In the genomic region with DNA sequence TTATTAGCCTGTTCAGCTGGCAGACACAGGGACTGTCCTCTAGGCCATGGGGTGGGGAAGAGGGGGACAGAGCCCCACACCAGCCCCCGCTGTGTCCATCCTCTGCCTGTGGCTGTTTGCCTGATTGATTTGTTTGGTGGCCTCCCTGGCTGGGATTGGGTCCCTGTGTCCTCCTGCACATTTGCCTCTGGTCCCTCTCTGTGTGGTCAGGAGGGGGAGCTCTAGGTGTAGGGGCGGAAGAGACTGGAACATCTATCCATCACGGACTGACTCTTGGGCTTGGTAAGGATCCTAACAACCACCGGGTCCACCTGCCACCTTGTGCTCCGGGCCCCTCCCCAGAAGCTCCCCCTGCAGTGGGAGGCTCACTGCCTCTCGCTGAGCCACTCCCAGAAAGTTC, we compare ENCODE assay signal across 9 cellular contexts. TPM values are rescaled to one million over a fixed set of nuclear protein-coding genes. Genes with fewer than 3 reads are reported as not detected.
A peak's percentile ranks its signal among the peaks of the same experiment; 100 is the strongest.
DNase-seq lines count a peak whose midpoint lies in the region; ATAC-seq, FAIRE-seq and TF ChIP-seq lines count a peak whose summit lies in the region.
"Had no signal": no experiment of that assay in that cellular context is flagged by ENCODE, and none has a peak within 500 bp of the region (broad histone marks: within the 10 kb centered on the region; RNA-seq: fewer than 3 reads in every experiment).

No MANE protein-coding gene starts in this region.

- H3K27me3 Mint-ChIP-seq in CD4-positive, alpha-beta memory T cell = no peaks in the 10 kb centered on the region
- H3K27me3 Mint-ChIP-seq in GM23338 (ENCODE audit: insufficient read depth, low read depth, poor library complexity) = peaks cover 57% of the 10 kb centered on the region
- no peaks in the 10 kb centered on the region for H3K27me3 Mint-ChIP-seq in activated CD4-positive, alpha-beta memory T cell treated with anti-CD3 and anti-CD28 coated beads for 36 hours

- no peaks in the 10 kb centered on the region for H3K9me1 ChIP-seq in keratinocyte (ENCODE audit: control insufficient read depth, extremely low read depth, insufficient read depth, low read length)

- no peak overlapping the region for H2AFZ ChIP-seq in GM23338
- H2AFZ ChIP-seq in keratinocyte (ENCODE audit: control insufficient read depth, low read length) = no peak overlapping the region

- TF ChIP-seq CTCF in GM23338 (conservative IDR thresholded peaks at IDR 0.05; ENCODE audit: low read depth in 2 of 2) (peak; percentile 59 to 86), RWPE2 (IDR thresholded peaks at IDR 0.05; ENCODE audit: poor library complexity, severe bottlenecking) (peak; percentile 60), keratinocyte (optimal IDR thresholded peaks at IDR 0.05 in 1 of 3, IDR thresholded peaks at IDR 0.05 in 1 of 3, conservative IDR thresholded peaks at IDR 0.05 in 1 of 3; ENCODE audit: extremely low read depth in 1 of 3, insufficient read depth in 2 of 3, low read length in 3 of 3) (peak; percentile 47 to 88 (median 69))

- no peaks in the 10 kb centered on the region for H3K9me2 ChIP-seq in GM23338 (ENCODE audit: insufficient read depth)

- peaks cover 3 to 27% (median 21%) of the 10 kb centered on the region in 4 donors for H3K4me1 Mint-ChIP-seq in CD4-positive, alpha-beta memory T cell
- H3K4me1 Mint-ChIP-seq in GM23338 = peaks cover 29% of the 10 kb centered on the region
- peaks cover 8% of the 10 kb centered on the region for H3K4me1 Mint-ChIP-seq in activated CD4-positive, alpha-beta memory T cell treated with anti-CD3 and anti-CD28 coated beads for 36 hours (ENCODE audit: low read depth)

- intact Hi-C loops in CD4-positive, alpha-beta memory T cell (cut with micrococcal nuclease) = loop anchor here (5.0 kb wide), 1 partner anchor 41 kb away; a partner anchor contains a TSS
- intact Hi-C loops in activated CD4-positive, alpha-beta memory T cell treated with anti-CD3 and anti-CD28 coated beads for 36 hours (cut with micrococcal nuclease) = no loop called here

- CTCF ChIA-PET in CD4-positive, alpha-beta memory T cell (lab: Charles Lee; ENCODE audit: partially characterized antibody) = interaction anchor here (0.7 to 3.2 kb wide), 6 partner anchors 9 to 55 kb away, joined by 3 to 14 read pairs (median 4); no protein-coding TSS in a partner anchor
- CTCF ChIA-PET in activated CD4-positive, alpha-beta memory T cell treated with anti-CD3 and anti-CD28 coated beads for 36 hours (lab: Charles Lee) = interaction anchor here (0.7 to 2.1 kb wide), 4 partner anchors 10 to 116 kb away, joined by 3 to 13 read pairs (median 5); no protein-coding TSS in a partner anchor

- H3K27me3 ChIP-seq in CD4-positive, alpha-beta memory T cell (ENCODE audit: insufficient read depth, low read length) = no peaks in the 10 kb centered on the region
- H3K27me3 ChIP-seq in GM23338 (ENCODE audit: insufficient read depth) (peaks cover 56% of the 10 kb centered on the region), RWPE2 (ENCODE audit: insufficient read depth, poor library complexity, severe bottlenecking) (no peaks in the 10 kb centered on the region), keratinocyte (ENCODE audit: control insufficient read depth, extremely low read depth, insufficient read depth, low read length) (peaks cover 51% of the 10 kb centered on the region)

- peak overlapping the region in 5 of 7 donors; percentile 50 to 92 (median 71) for H3K27ac Mint-ChIP-seq in CD4-positive, alpha-beta memory T cell
- H3K27ac Mint-ChIP-seq in GM23338 = no peak overlapping the region
- no peak overlapping the region for H3K27ac Mint-ChIP-seq in activated CD4-positive, alpha-beta memory T cell treated with anti-CD3 and anti-CD28 coated beads for 36 hours

- H3K79me2 ChIP-seq in GM23338 (replicated peaks; ENCODE audit: insufficient read depth) (no peaks in the 10 kb centered on the region), keratinocyte (ENCODE audit: control insufficient read depth, insufficient read depth, low read length) (no peaks in the 10 kb centered on the region)

- no peaks in the 10 kb centered on the region for H3K9me3 ChIP-seq in CD4-positive, alpha-beta memory T cell (ENCODE audit: control insufficient read depth in 1 of 2, low read length in 2 of 2)
- H3K9me3 ChIP-seq in RWPE2 (ENCODE audit: severe bottlenecking) (no peaks in the 10 kb centered on the region), keratinocyte (ENCODE audit: control insufficient read depth, low read depth, low read length) (no peaks in the 10 kb centered on the region)

- H3K9me3 Mint-ChIP-seq in CD4-positive, alpha-beta memory T cell = no peaks in the 10 kb centered on the region
- no peaks in the 10 kb centered on the region for H3K9me3 Mint-ChIP-seq in GM23338
- no peaks in the 10 kb centered on the region for H3K9me3 Mint-ChIP-seq in activated CD4-positive, alpha-beta memory T cell treated with anti-CD3 and anti-CD28 coated beads for 36 hours

- H3K4me1 ChIP-seq in CD4-positive, alpha-beta memory T cell (ENCODE audit: insufficient read depth, low read length) = peaks cover 10% of the 10 kb centered on the region
- H3K4me1 ChIP-seq in GM23338 (ENCODE audit: insufficient read depth) (peaks cover 18% of the 10 kb centered on the region), RWPE2 (ENCODE audit: insufficient read depth, poor library complexity, severe bottlenecking) (no peaks in the 10 kb centered on the region), keratinocyte (ENCODE audit: control insufficient read depth, extremely low read depth, insufficient read depth, low read length) (peaks cover 5% of the 10 kb centered on the region)

- H3K36me3 ChIP-seq in CD4-positive, alpha-beta memory T cell (ENCODE audit: insufficient read depth, low read length) = no peaks in the 10 kb centered on the region
- H3K36me3 ChIP-seq in GM23338 (ENCODE audit: insufficient read depth) (no peaks in the 10 kb centered on the region), RWPE2 (ENCODE audit: low read depth) (no peaks in the 10 kb centered on the region), keratinocyte (ENCODE audit: control insufficient read depth in 2 of 2, extremely low read depth in 1 of 2, insufficient read depth in 2 of 2, low read length in 2 of 2) (no peaks in the 10 kb centered on the region)

- dilution Hi-C loops in keratinocyte (cut with MboI; ENCODE audit: extremely low pct_ligation_motif_present, low sequenced_read_pairs) = no loop called here

- no peak overlapping the region for H3K4me3 Mint-ChIP-seq in CD4-positive, alpha-beta memory T cell
- peak overlapping the region; percentile 49; the same call in 2 of the 3 replicates for H3K4me3 Mint-ChIP-seq in GM23338
- no peak overlapping the region for H3K4me3 Mint-ChIP-seq in activated CD4-positive, alpha-beta memory T cell treated with anti-CD3 and anti-CD28 coated beads for 36 hours

- no peaks in the 10 kb centered on the region; the same call in 1 of the 2 replicates for H3F3A ChIP-seq in GM23338 (replicated peaks; ENCODE audit: low read depth)

- no peak for DNase-seq in CD4-positive, alpha-beta memory T cell
- DNase-seq in GM23338 (ENCODE audit: low spot score) (peak; percentile 70), RWPE2 (ENCODE audit: low spot score) (no peak), keratinocyte (ENCODE audit: low read depth, low spot score) (no peak), frontal cortex (ENCODE audit: low spot score in 2 of 2) (no peak)
- DNase-seq in activated CD4-positive, alpha-beta memory T cell treated with anti-CD3 and anti-CD28 coated beads for 36 hours = no peak
- DNase-seq: activated naive CD4-positive, alpha-beta T cell had no signal

- POLR2A ChIA-PET in CD4-positive, alpha-beta memory T cell (lab: Charles Lee; ENCODE audit: partially characterized antibody) = interaction anchor here (0.8 to 6.0 kb wide), 7 partner anchors 9 to 57 kb away, joined by 3 to 61 read pairs (median 5); no protein-coding TSS in a partner anchor
- POLR2A ChIA-PET in activated CD4-positive, alpha-beta memory T cell treated with anti-CD3 and anti-CD28 coated beads for 36 hours (lab: Charles Lee) = interaction anchor here (0.7 kb wide), 1 partner anchor 43 kb away, joined by 3 read pairs; no protein-coding TSS in a partner anchor

- H3K4me2 ChIP-seq in GM23338 (no peak overlapping the region), keratinocyte (ENCODE audit: control insufficient read depth, extremely low read depth, insufficient read depth, low read depth, low read length) (no peak overlapping the region)

- FAIRE-seq in keratinocyte (lab: Jason Lieb, UNC) (peak; percentile 48), frontal cortex (lab: Jason Lieb, UNC) (no peak)

- peak; percentile 33 for ATAC-seq in GM23338
- ATAC-seq in RWPE2 (ENCODE audit: low read depth) = peak; percentile 66
- ATAC-seq in HG02610 (IDR thresholded peaks at IDR 0.05; ENCODE audit: unreplicated experiment) = no peak
- ATAC-seq in HG03354 (IDR thresholded peaks at IDR 0.05; ENCODE audit: poor library complexity, severe bottlenecking, unreplicated experiment) = no peak

- H3K4me3 ChIP-seq in CD4-positive, alpha-beta memory T cell (ENCODE audit: low read length in 2 of 2) = no peak overlapping the region
- H3K4me3 ChIP-seq in GM23338 = no peak overlapping the region
- no peak overlapping the region for H3K4me3 ChIP-seq in RWPE2 (ENCODE audit: severe bottlenecking)
- no peak overlapping the region for H3K4me3 ChIP-seq in keratinocyte (ENCODE audit: control insufficient read depth in 2 of 3, extremely low read depth in 1 of 3, insufficient read depth in 2 of 3, low read depth in 1 of 3, low read length in 3 of 3)

- H3K9ac ChIP-seq in keratinocyte (ENCODE audit: control insufficient read depth, extremely low read depth, insufficient read depth, low read length) = no peak overlapping the region

- H3K27ac ChIP-seq in CD4-positive, alpha-beta memory T cell (ENCODE audit: low read depth, low read length) = no peak overlapping the region
- no peak overlapping the region for H3K27ac ChIP-seq in GM23338 (ENCODE audit: low read depth)
- H3K27ac ChIP-seq in RWPE2 (ENCODE audit: poor library complexity, severe bottlenecking) = no peak overlapping the region
- H3K27ac ChIP-seq in keratinocyte (ENCODE audit: control insufficient read depth, insufficient read depth, low read length) = no peak overlapping the region

- H3K36me3 Mint-ChIP-seq in CD4-positive, alpha-beta memory T cell = peaks cover 12 to 13% of the 10 kb centered on the region in 2 donors
- no peaks in the 10 kb centered on the region for H3K36me3 Mint-ChIP-seq in GM23338 (ENCODE audit: low read depth)
- no peaks in the 10 kb centered on the region for H3K36me3 Mint-ChIP-seq in activated CD4-positive, alpha-beta memory T cell treated with anti-CD3 and anti-CD28 coated beads for 36 hours

- H4K20me1 ChIP-seq in GM23338 (replicated peaks; ENCODE audit: insufficient read depth) (no peaks in the 10 kb centered on the region), keratinocyte (ENCODE audit: control insufficient read depth, extremely low read depth, insufficient read depth, low read length) (no peaks in the 10 kb centered on the region)

RNA-seq across cellular contexts. Expression of a gene that starts 38.4 kb away (rescaled TPM):
- 10 to 100 TPM; 25.1 to 27.8 TPM for total RNA-seq in CD4-positive, alpha-beta memory T cell
- polyA plus RNA-seq in CD4-positive, alpha-beta memory T cell = 100 to 1,000 TPM; 151 to 226 TPM
- 17.6 and 18.0 TPM in 2 replicates for total RNA-seq in GM23338 (2014; rRNA removed; shearing (Covaris generic))
- polyA plus RNA-seq in GM23338 (2016; fragmentation: Nextera tagmentation; extraction: Ambion mirVana) = 21.1 and 21.4 TPM in 2 replicates
- polyA plus RNA-seq in keratinocyte = 39.8 to 48.7 TPM (median 45.6 TPM) in 3 replicates
- polyA plus RNA-seq in keratinocyte (2011; ENCODE audit: low read depth) = 7.3 TPM
- 60.0 and 65.8 TPM in 2 replicates for polyA plus RNA-seq in keratinocyte (2011; cell fraction: cytosol; rRNA removed)
- polyA plus RNA-seq in keratinocyte (2011; cell fraction: nucleus; rRNA removed) = 20.6 TPM in 2 replicates
- 32.4 and 39.4 TPM in 2 replicates for polyA plus RNA-seq in keratinocyte (2012; ENCODE audit: low replicate concordance)
- polyA minus RNA-seq in keratinocyte = 11.9 to 17.9 TPM (median 16.9 TPM) in 3 replicates
- 13.4 TPM for polyA minus RNA-seq in keratinocyte (2011; cell fraction: cytosol; rRNA and poly(A)+ RNA removed)
- polyA minus RNA-seq in keratinocyte (2011; cell fraction: nucleus; rRNA and poly(A)+ RNA removed) = 3.3 and 4.0 TPM in 2 replicates
- total RNA-seq in activated CD4-positive, alpha-beta memory T cell treated with anti-CD3 and anti-CD28 coated beads for 36 hours = 10 to 100 TPM; 60.4 to 65.2 TPM
- total RNA-seq in frontal cortex = 17.5 TPM

Comparison
In these comparisons a context has a peak if more than half of its experiments do, and no peak if none do; other contexts are left out.
1. H3K27ac Mint-ChIP-seq: peak in CD4-positive, alpha-beta memory T cell (5 of 7); none in GM23338 (single experiment) and activated CD4-positive, alpha-beta memory T cell treated with anti-CD3 and anti-CD28 coated beads for 36 hours (single experiment).
2. ATAC-seq: peak in GM23338 (single experiment) and RWPE2 (single experiment); none in HG02610 (single experiment) and HG03354 (single experiment).
3. Peak in every context shown above with its lines, with median percentiles within 50 percentile points of each other: CTCF ChIP-seq.